In the genomic region with DNA sequence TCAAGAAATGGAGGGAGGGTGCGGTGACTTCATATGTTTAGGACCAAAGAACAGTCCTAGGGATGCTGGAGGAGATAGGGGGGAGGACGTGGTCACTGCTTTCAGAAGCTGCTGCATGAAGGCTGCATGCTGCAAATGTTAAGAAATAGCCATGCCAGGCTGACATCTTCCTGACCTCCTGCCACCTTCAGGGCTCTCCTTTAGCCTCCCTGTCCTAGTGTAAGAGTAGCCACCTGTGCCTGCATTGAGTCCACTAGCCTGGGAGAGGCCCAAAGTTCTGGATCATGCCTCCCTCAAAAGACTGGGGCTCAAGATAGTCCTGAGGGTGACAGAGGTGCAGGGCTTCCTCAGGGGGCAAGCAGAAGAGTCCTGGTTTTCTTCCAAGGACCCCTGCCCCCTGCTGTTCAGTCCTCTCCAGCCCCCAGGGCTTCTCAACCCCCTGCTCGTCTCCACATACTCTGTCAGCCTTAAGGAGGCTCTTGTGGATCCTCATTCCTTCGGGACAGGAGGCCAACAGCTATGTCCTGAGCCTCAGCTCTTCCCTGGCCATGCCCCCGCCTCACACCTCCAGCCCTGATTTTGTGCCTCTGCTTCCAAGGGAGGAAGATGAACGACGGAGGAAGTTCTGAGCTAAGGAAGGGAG, we compare ENCODE assay signal across 24 cellular contexts.
DNase-seq lines count a peak whose midpoint lies in the region; ATAC-seq, FAIRE-seq and TF ChIP-seq lines count a peak whose summit lies in the region.
"Had no signal": no experiment of that assay in that cellular context is flagged by ENCODE, and none has a peak within 500 bp of the region (broad histone marks: within the 10 kb centered on the region; RNA-seq: fewer than 3 reads in every experiment).

No MANE protein-coding gene starts in this region.

- no peak overlapping the region for H2BK5ac ChIP-seq in IMR-90 (ENCODE audit: low read depth, low read length, poor library complexity, severe bottlenecking)

- dilution Hi-C loops in IMR-90 (cut with HindIII; ENCODE audit: low sequenced_read_pairs, unreplicated experiment) = no loop called here

- in situ Hi-C loops in IMR-90 (cut with MboI; ENCODE audit: low sequenced_read_pairs) = no loop called here

- H3K9me3 Mint-ChIP-seq in activated CD4-positive, alpha-beta T cell treated with anti-CD3 and anti-CD28 coated beads for 36 hours (ENCODE audit: low read depth) = no peaks in the 10 kb centered on the region
- no peaks in the 10 kb centered on the region for H3K9me3 Mint-ChIP-seq in activated CD4-positive, alpha-beta T cell treated with anti-CD3 and anti-CD28 coated beads, Interleukin-2, amount 10 ng/mL, durations not matched to agents 7 days and 5 days
- H3K9me3 Mint-ChIP-seq: CD8-positive, alpha-beta memory T cell had no signal

- peak; percentile 2 for DNase-seq in activated CD4-positive, alpha-beta T cell treated with anti-CD3 and anti-CD28 coated beads for 36 hours
- DNase-seq in activated CD4-positive, alpha-beta T cell treated with anti-CD3 and anti-CD28 coated beads, Interleukin-2, amount 10 ng/mL, durations not matched to agents 7 days and 5 days = no peak
- DNase-seq in IMR-90 = no peak
- peak; percentile 24 for DNase-seq in kidney
- peak; percentile 32 to 60 for DNase-seq in suprapubic skin (ENCODE audit: low spot score in 2 of 2)
- DNase-seq in medulla oblongata (ENCODE audit: extremely low spot score) = no peak
- DNase-seq in C1 segment of cervical spinal cord (lab: John Stamatoyannopoulos, UW) = no peak
- DNase-seq: Calu3; CD8-positive, alpha-beta memory T cell; DND-41; NCI-H1048; NCI-H1417; NCI-H1694; NCI-H2029 treated with DMSO at 0.1 percent for 48 hours; NCI-H446 treated with DMSO at 0.1 percent for 48 hours; NCI-H526; NCI-H82; NK-92 treated with Interleukin-12 subunit alpha and Interleukin-12 subunit beta, amount 100 ng/mL, for 24 hours; RPMI8226; SHP77 treated with DMSO at 0.1 percent for 48 hours had no signal

- no peaks in the 10 kb centered on the region for H3K36me3 Mint-ChIP-seq in activated CD4-positive, alpha-beta T cell treated with anti-CD3 and anti-CD28 coated beads for 36 hours (ENCODE audit: low read depth)
- H3K36me3 Mint-ChIP-seq in activated CD4-positive, alpha-beta T cell treated with anti-CD3 and anti-CD28 coated beads, Interleukin-2, amount 10 ng/mL, durations not matched to agents 7 days and 5 days (ENCODE audit: low read depth) = no peaks in the 10 kb centered on the region
- H3K36me3 Mint-ChIP-seq: CD8-positive, alpha-beta memory T cell had no signal

- TF ChIP-seq POLR2A in IMR-90 (IDR thresholded peaks at IDR 0.05; ENCODE audit: low read depth, low read length) = no peak
- TF ChIP-seq POLR2A in suprapubic skin (IDR thresholded peaks at IDR 0.05) = no peak

- BruUV-seq in IMR-90 (replicated peaks; lab: Mats Ljungman, UMichigan) = no TSS peak

- H3K4me1 ChIP-seq in IMR-90 (ENCODE audit: control insufficient read depth, insufficient read depth, low read length) = peaks cover 26% of the 10 kb centered on the region
- H3K4me1 ChIP-seq in kidney (ENCODE audit: control insufficient read depth in 1 of 2, insufficient read depth in 1 of 2, low read depth in 1 of 2, low read length in 2 of 2) = no peaks in the 10 kb centered on the region
- peaks cover 6% of the 10 kb centered on the region for H3K4me1 ChIP-seq in suprapubic skin

- H3K4me3 Mint-ChIP-seq in activated CD4-positive, alpha-beta T cell treated with anti-CD3 and anti-CD28 coated beads for 36 hours = no peak overlapping the region
- H3K4me3 Mint-ChIP-seq in activated CD4-positive, alpha-beta T cell treated with anti-CD3 and anti-CD28 coated beads, Interleukin-2, amount 10 ng/mL, durations not matched to agents 7 days and 5 days = no peak overlapping the region
- H3K4me3 Mint-ChIP-seq: B cell; CD8-positive, alpha-beta memory T cell had no signal

- no peak for TF ChIP-seq RAD21 in IMR-90 (IDR thresholded peaks at IDR 0.05; ENCODE audit: low read length)

- peak overlapping the region; percentile 5 for H2AK9ac ChIP-seq in IMR-90 (replicated peaks; ENCODE audit: low read depth, low read length, poor library complexity)

- no peaks in the 10 kb centered on the region for H3K79me1 ChIP-seq in IMR-90 (ENCODE audit: low read depth in 1 of 2, low read length in 2 of 2)

- peak overlapping the region; percentile 9; the same call in 1 of the 2 replicates for H3K14ac ChIP-seq in IMR-90 (replicated peaks; ENCODE audit: low read depth, low read length)

- POLR2A ChIA-PET in activated CD4-positive, alpha-beta T cell treated with anti-CD3 and anti-CD28 coated beads for 36 hours (lab: Charles Lee) = no interaction called here
- POLR2A ChIA-PET in activated CD4-positive, alpha-beta T cell treated with anti-CD3 and anti-CD28 coated beads, Interleukin-2, amount 10 ng/mL, durations not matched to agents 7 days and 5 days (lab: Charles Lee) = no interaction called here
- POLR2A ChIA-PET in IMR-90 (lab: Charles Lee; ENCODE audit: unreplicated experiment) = no interaction called here

- H2BK120ac ChIP-seq in IMR-90 (ENCODE audit: low read depth, low read length) = peak overlapping the region; percentile 45; the same call in 1 of the 2 replicates

- no peak overlapping the region for H3K4me2 ChIP-seq in IMR-90 (ENCODE audit: low read depth, low read length)

- H3K4me1 Mint-ChIP-seq in activated CD4-positive, alpha-beta T cell treated with anti-CD3 and anti-CD28 coated beads for 36 hours = no peaks in the 10 kb centered on the region
- no peaks in the 10 kb centered on the region for H3K4me1 Mint-ChIP-seq in activated CD4-positive, alpha-beta T cell treated with anti-CD3 and anti-CD28 coated beads, Interleukin-2, amount 10 ng/mL, durations not matched to agents 7 days and 5 days
- H3K4me1 Mint-ChIP-seq: CD8-positive, alpha-beta memory T cell had no signal

- H4K20me1 ChIP-seq in IMR-90 (ENCODE audit: insufficient read depth, low read length) = no peaks in the 10 kb centered on the region

- H3K56ac ChIP-seq in IMR-90 (ENCODE audit: extremely low read depth, insufficient read depth, low read length) = no peak overlapping the region

- FAIRE-seq in kidney (lab: Jason Lieb, UNC) = no peak
- FAIRE-seq: GM12892 had no signal

- peaks cover 15% of the 10 kb centered on the region for H3K9me1 ChIP-seq in IMR-90 (ENCODE audit: insufficient read depth, low read length)

- peak overlapping the region; percentile 19; the same call in 1 of the 2 replicates for H3K4ac ChIP-seq in IMR-90 (ENCODE audit: low read depth, low read length)

- peak overlapping the region; percentile 32; the same call in 1 of the 2 replicates for H3K18ac ChIP-seq in IMR-90 (ENCODE audit: low read depth, low read length)

- no CpG with 5 or more reads among the region's 7 CpGs for WGBS in IMR-90 (ENCODE audit: extremely low coverage in 2 of 2, insufficient read length in 1 of 2), 2 experiments
- WGBS in suprapubic skin = 81% methylated on average over 7 of the region's 7 CpGs

- H3K9me3 ChIP-seq in IMR-90 (ENCODE audit: control insufficient read depth, insufficient read depth, low read length) = no peaks in the 10 kb centered on the region
- no peaks in the 10 kb centered on the region for H3K9me3 ChIP-seq in kidney (ENCODE audit: control insufficient read depth in 1 of 2, low read length in 2 of 2)
- H3K9me3 ChIP-seq in suprapubic skin = no peaks in the 10 kb centered on the region

- no peaks in the 10 kb centered on the region for H3K36me3 ChIP-seq in IMR-90 (ENCODE audit: control insufficient read depth, insufficient read depth, low read length)
- no peaks in the 10 kb centered on the region for H3K36me3 ChIP-seq in kidney (ENCODE audit: control insufficient read depth in 1 of 2, insufficient read depth in 2 of 2, low read length in 2 of 2)
- H3K36me3 ChIP-seq in suprapubic skin = no peaks in the 10 kb centered on the region

- intact Hi-C loops in activated CD4-positive, alpha-beta T cell treated with anti-CD3 and anti-CD28 coated beads for 36 hours (cut with DNase I, micrococcal nuclease) = no loop called here
- intact Hi-C loops in IMR-90 (cut with micrococcal nuclease) = no loop called here
- intact Hi-C loops in kidney (cut with DNase I) = no loop called here

- H3K23ac ChIP-seq in IMR-90 (ENCODE audit: low read depth, low read length) = no peak overlapping the region

- H3K4me3 ChIP-seq in IMR-90 (ENCODE audit: insufficient read depth, low read depth, low read length) (no peak overlapping the region), kidney (ENCODE audit: low read length in 2 of 2) (no peak overlapping the region), suprapubic skin (no peak overlapping the region)

- ATAC-seq in activated CD4-positive, alpha-beta T cell treated with anti-CD3 and anti-CD28 coated beads for 36 hours = no peak
- ATAC-seq in IMR-90 (ENCODE audit: low read depth) = no peak
- ATAC-seq: HCT116 had no signal

- H3K9ac ChIP-seq in IMR-90 (ENCODE audit: low read depth, low read length) (no peak overlapping the region), kidney (ENCODE audit: low read length in 2 of 2) (no peak overlapping the region)

- no peak overlapping the region; the same call in 1 of the 2 replicates for H2BK20ac ChIP-seq in IMR-90 (ENCODE audit: low read depth, low read length)

- no peak for TF ChIP-seq EP300 in suprapubic skin (IDR thresholded peaks at IDR 0.05)

- H2AK5ac ChIP-seq in IMR-90 (ENCODE audit: low read depth, low read length) = peak overlapping the region; percentile 74

- no peaks in the 10 kb centered on the region for H3K27me3 ChIP-seq in IMR-90 (ENCODE audit: control insufficient read depth, insufficient read depth, low read length)
- H3K27me3 ChIP-seq in suprapubic skin = no peaks in the 10 kb centered on the region

- no peak overlapping the region for H3K27ac Mint-ChIP-seq in activated CD4-positive, alpha-beta T cell treated with anti-CD3 and anti-CD28 coated beads for 36 hours
- no peak overlapping the region for H3K27ac Mint-ChIP-seq in activated CD4-positive, alpha-beta T cell treated with anti-CD3 and anti-CD28 coated beads, Interleukin-2, amount 10 ng/mL, durations not matched to agents 7 days and 5 days
- H3K27ac Mint-ChIP-seq: B cell; CD8-positive, alpha-beta memory T cell had no signal

- peaks cover 8% of the 10 kb centered on the region for H3K27me3 Mint-ChIP-seq in activated CD4-positive, alpha-beta T cell treated with anti-CD3 and anti-CD28 coated beads for 36 hours
- H3K27me3 Mint-ChIP-seq in activated CD4-positive, alpha-beta T cell treated with anti-CD3 and anti-CD28 coated beads, Interleukin-2, amount 10 ng/mL, durations not matched to agents 7 days and 5 days = peaks cover 18% of the 10 kb centered on the region

- TF ChIP-seq CTCF in IMR-90 (conservative IDR thresholded peaks at IDR 0.05; ENCODE audit: low read depth, low read length) (no peak), kidney (IDR thresholded peaks at IDR 0.05; ENCODE audit: borderline replicate concordance, extremely low read depth, insufficient read depth) (no peak), suprapubic skin (IDR thresholded peaks at IDR 0.05) (no peak)

- H2AFZ ChIP-seq in IMR-90 (replicated peaks; ENCODE audit: low read length, poor library complexity) = peak overlapping the region; percentile 45

- H4K5ac ChIP-seq in IMR-90 (ENCODE audit: low read depth, low read length) = no peak overlapping the region

- no peak overlapping the region for H4K8ac ChIP-seq in IMR-90 (ENCODE audit: low read depth in 2 of 2, low read length in 2 of 2)

- H2BK15ac ChIP-seq in IMR-90 (ENCODE audit: low read depth, low read length) = peak overlapping the region; percentile 34; the same call in 1 of the 3 replicates

- H3K27ac ChIP-seq in IMR-90 (ENCODE audit: insufficient read depth, low read length) (no peak overlapping the region), kidney (ENCODE audit: low read depth in 2 of 2, low read length in 2 of 2) (no peak overlapping the region), suprapubic skin (no peak overlapping the region)
- H3K27ac ChIP-seq: 22Rv1 had no signal

- H4K91ac ChIP-seq in IMR-90 (ENCODE audit: insufficient read depth, low read depth, low read length) = peak overlapping the region; percentile 27

- CTCF ChIA-PET in activated CD4-positive, alpha-beta T cell treated with anti-CD3 and anti-CD28 coated beads for 36 hours (lab: Charles Lee) = interaction anchor here (0.7 kb wide), 1 partner anchor 306 kb away, joined by 3 read pairs; no protein-coding TSS in a partner anchor
- CTCF ChIA-PET in activated CD4-positive, alpha-beta T cell treated with anti-CD3 and anti-CD28 coated beads, Interleukin-2, amount 10 ng/mL, durations not matched to agents 7 days and 5 days (lab: Charles Lee) = interaction anchor here (1.3 kb wide), 1 partner anchor 19 kb away, joined by 4 read pairs; no protein-coding TSS in a partner anchor
- CTCF ChIA-PET in IMR-90 (lab: Yijun Ruan, JAX) = no interaction called here

Comparison
In these comparisons a context has a peak if more than half of its experiments do, and no peak if none do; other contexts are left out.
1. DNase-seq: peak in activated CD4-positive, alpha-beta T cell treated with anti-CD3 and anti-CD28 coated beads for 36 hours (single experiment), kidney (single experiment) and suprapubic skin (2 of 2); none in activated CD4-positive, alpha-beta T cell treated with anti-CD3 and anti-CD28 coated beads, Interleukin-2, amount 10 ng/mL, durations not matched to agents 7 days and 5 days (single experiment), IMR-90 (single experiment), medulla oblongata (single experiment) and C1 segment of cervical spinal cord (0 of 14).